Comparison of ENCODE assay signal across 20 cellular contexts in the genomic region with DNA sequence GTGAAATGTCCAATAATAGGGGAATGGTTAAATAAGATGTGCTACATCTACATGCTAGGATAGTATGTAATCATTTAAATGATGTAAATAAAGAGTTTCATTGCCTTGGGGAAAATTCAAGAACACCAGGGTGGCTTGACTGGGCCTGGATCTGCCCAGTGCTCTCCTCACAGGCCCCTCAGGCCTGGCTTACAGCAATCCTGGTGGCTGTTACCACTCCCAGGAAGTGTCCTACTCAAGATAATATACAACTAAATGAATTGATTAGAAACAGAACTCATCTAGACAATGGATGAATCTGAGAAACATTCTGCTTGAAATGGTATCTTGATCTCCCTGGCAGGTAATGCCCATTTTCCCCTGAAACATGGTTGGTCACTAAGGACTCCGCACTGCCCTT. TPM values are rescaled to one million over a fixed set of nuclear protein-coding genes. Genes with fewer than 3 reads are reported as not detected.
DNase-seq lines count a peak whose midpoint lies in the region; ATAC-seq and TF ChIP-seq lines count a peak whose summit lies in the region.
"Had no signal": no experiment of that assay in that cellular context is flagged by ENCODE, and none has a peak within 500 bp of the region (broad histone marks: within the 10 kb centered on the region; RNA-seq: fewer than 3 reads in every experiment).

No MANE protein-coding gene starts in this region.

- H3K4me3 Mint-ChIP-seq in T-helper 17 cell (no peak overlapping the region), nephron (no peak overlapping the region)
- H3K4me3 Mint-ChIP-seq: CD14-positive monocyte; CD4-positive, alpha-beta memory T cell had no signal

- peak overlapping the region; percentile 47 for H3K27ac Mint-ChIP-seq in T-helper 17 cell
- peak overlapping the region in 2 of 3 experiments; percentile 66 to 80 for H3K27ac Mint-ChIP-seq in nephron
- H3K27ac Mint-ChIP-seq: CD14-positive monocyte; CD4-positive, alpha-beta memory T cell had no signal

- H3K36me3 Mint-ChIP-seq in T-helper 17 cell (ENCODE audit: low read depth) (peaks cover 11% of the 10 kb centered on the region), nephron (ENCODE audit: low read depth) (no peaks in the 10 kb centered on the region)
- H3K36me3 Mint-ChIP-seq: CD14-positive monocyte; CD4-positive, alpha-beta memory T cell had no signal

- DNase-seq in SK-N-SH: no peak
- no peak for DNase-seq in T-helper 17 cell
- DNase-seq in midbrain (lab: John Stamatoyannopoulos, UW): no peak
- DNase-seq in Peyer's patch: no peak
- DNase-seq: AML-193; CD4-positive, alpha-beta memory T cell; DMS153; DMS79; GDM1; GM23248 had no signal

- ATAC-seq in SK-N-SH treated with all-trans-retinoic acid at 6 μM for 48 hours (no peak), T-helper 17 cell (no peak), GM21360 (IDR thresholded peaks at IDR 0.05; ENCODE audit: unreplicated experiment) (no peak)
- ATAC-seq: A549 had no signal

- H3K27me3 ChIP-seq in SK-N-SH (ENCODE audit: insufficient read depth) (no peaks in the 10 kb centered on the region), Peyer's patch (no peaks in the 10 kb centered on the region)
- H3K27me3 ChIP-seq: BLaER1 had no signal

- POLR2A ChIA-PET in SK-N-SH (lab: Yijun Ruan, JAX): interaction anchor here (1.2 to 1.7 kb wide), 3 partner anchors 29 to 54 kb away, joined by 4 read pairs; a partner anchor contains a TSS

- H3K79me2 ChIP-seq in SK-N-SH (ENCODE audit: insufficient read depth): no peaks in the 10 kb centered on the region

- H3K4me1 Mint-ChIP-seq in T-helper 17 cell (no peaks in the 10 kb centered on the region), nephron (peaks cover 64% of the 10 kb centered on the region)
- H3K4me1 Mint-ChIP-seq: CD4-positive, alpha-beta memory T cell had no signal

- no peak overlapping the region for H3K4me3 ChIP-seq in SK-N-SH (ENCODE audit: low read depth in 2 of 2, low read length in 1 of 2)
- H3K4me3 ChIP-seq in Peyer's patch: no peak overlapping the region
- H3K4me3 ChIP-seq: A549, BLaER1, GM23248, HAP-1 had no signal

- no peaks in the 10 kb centered on the region for H4K20me1 ChIP-seq in SK-N-SH (ENCODE audit: insufficient read depth)
- H4K20me1 ChIP-seq: BLaER1 had no signal

- 100% methylated on average over 1 of the region's 1 CpG for whole genome bisulfite sequencing in SK-N-SH (ENCODE audit: low lambda C conversion rate)

- no peak for TF ChIP-seq POLR2A in Peyer's patch (IDR thresholded peaks at IDR 0.05)

- TF ChIP-seq RAD21 in SK-N-SH (IDR thresholded peaks at IDR 0.05; ENCODE audit: low read length): no peak

- no peak for TF ChIP-seq CTCF in SK-N-SH (IDR thresholded peaks at IDR 0.05)
- no peak for TF ChIP-seq CTCF in nephron (IDR thresholded peaks at IDR 0.05; ENCODE audit: unreplicated experiment in 3 of 3)
- TF ChIP-seq CTCF in Peyer's patch (IDR thresholded peaks at IDR 0.05): no peak

- CTCF ChIA-PET in SK-N-SH (lab: Yijun Ruan, JAX): interaction anchor here (4.4 kb wide), 1 partner anchor 11 kb away, joined by 23 read pairs; no protein-coding TSS in a partner anchor

- H3K9me3 ChIP-seq in SK-N-SH (no peaks in the 10 kb centered on the region), T-helper 17 cell (ENCODE audit: control insufficient read depth, low read length, poor library complexity, severe bottlenecking) (no peaks in the 10 kb centered on the region), Peyer's patch (no peaks in the 10 kb centered on the region)
- H3K9me3 ChIP-seq: A549, BLaER1, HAP-1 had no signal

- peak overlapping the region in 1 of 2 experiments; percentile 98; a peak in 2 of 4 replicates for H3K27ac ChIP-seq in SK-N-SH (ENCODE audit: low read depth in 2 of 2, low read length in 1 of 2)
- no peak overlapping the region for H3K27ac ChIP-seq in Peyer's patch
- H3K27ac ChIP-seq: 22Rv1, A549, BLaER1, GM23248, HL-60 had no signal

- no peaks in the 10 kb centered on the region for H3K9me2 ChIP-seq in SK-N-SH

- H3K27me3 Mint-ChIP-seq in T-helper 17 cell: peaks cover 63% of the 10 kb centered on the region
- peaks cover 5% of the 10 kb centered on the region for H3K27me3 Mint-ChIP-seq in nephron (ENCODE audit: low read depth)

- H3F3A ChIP-seq in SK-N-SH (replicated peaks; ENCODE audit: insufficient read depth): peaks cover 2% of the 10 kb centered on the region

- no peak overlapping the region for H2AFZ ChIP-seq in SK-N-SH (ENCODE audit: low read depth)
- H2AFZ ChIP-seq: GM23248 had no signal

- no peak overlapping the region for H3K9ac ChIP-seq in SK-N-SH
- H3K9ac ChIP-seq: BLaER1, GM23248 had no signal

- H3K36me3 ChIP-seq in SK-N-SH (replicated peaks in 1 of 2; ENCODE audit: control insufficient read depth in 1 of 2, insufficient read depth in 2 of 2, low read length in 1 of 2) (no peaks in the 10 kb centered on the region), Peyer's patch (no peaks in the 10 kb centered on the region)
- H3K36me3 ChIP-seq: BLaER1, HAP-1 had no signal

- H3K9me3 Mint-ChIP-seq in nephron: no peaks in the 10 kb centered on the region
- H3K9me3 Mint-ChIP-seq: CD14-positive monocyte; CD4-positive, alpha-beta memory T cell had no signal

- H3K4me1 ChIP-seq in SK-N-SH (ENCODE audit: control insufficient read depth in 1 of 2, insufficient read depth in 2 of 2, low read depth in 1 of 2, low read length in 1 of 2): peaks cover 25 to 66% of the 10 kb centered on the region in 2 experiments
- peaks cover 0 to 25% (median 0%) of the 10 kb centered on the region in 4 donors for H3K4me1 ChIP-seq in Peyer's patch
- H3K4me1 ChIP-seq: A549 had no signal

- TF ChIP-seq EP300 in SK-N-SH (IDR thresholded peaks at IDR 0.05; ENCODE audit: borderline replicate concordance in 1 of 2, low read depth in 1 of 2, low read length in 1 of 2): peak in 1 of 2 experiments; percentile 72; a peak in 1 of 4 replicates

- no peak overlapping the region for H3K4me2 ChIP-seq in SK-N-SH
- H3K4me2 ChIP-seq: A549, BLaER1 had no signal

TF ChIP-seq in SK-N-SH, 30 proteins besides CTCF, POLR2A, EP300 and RAD21 (continues in another document):
- TF ChIP-seq, protein P1, sequence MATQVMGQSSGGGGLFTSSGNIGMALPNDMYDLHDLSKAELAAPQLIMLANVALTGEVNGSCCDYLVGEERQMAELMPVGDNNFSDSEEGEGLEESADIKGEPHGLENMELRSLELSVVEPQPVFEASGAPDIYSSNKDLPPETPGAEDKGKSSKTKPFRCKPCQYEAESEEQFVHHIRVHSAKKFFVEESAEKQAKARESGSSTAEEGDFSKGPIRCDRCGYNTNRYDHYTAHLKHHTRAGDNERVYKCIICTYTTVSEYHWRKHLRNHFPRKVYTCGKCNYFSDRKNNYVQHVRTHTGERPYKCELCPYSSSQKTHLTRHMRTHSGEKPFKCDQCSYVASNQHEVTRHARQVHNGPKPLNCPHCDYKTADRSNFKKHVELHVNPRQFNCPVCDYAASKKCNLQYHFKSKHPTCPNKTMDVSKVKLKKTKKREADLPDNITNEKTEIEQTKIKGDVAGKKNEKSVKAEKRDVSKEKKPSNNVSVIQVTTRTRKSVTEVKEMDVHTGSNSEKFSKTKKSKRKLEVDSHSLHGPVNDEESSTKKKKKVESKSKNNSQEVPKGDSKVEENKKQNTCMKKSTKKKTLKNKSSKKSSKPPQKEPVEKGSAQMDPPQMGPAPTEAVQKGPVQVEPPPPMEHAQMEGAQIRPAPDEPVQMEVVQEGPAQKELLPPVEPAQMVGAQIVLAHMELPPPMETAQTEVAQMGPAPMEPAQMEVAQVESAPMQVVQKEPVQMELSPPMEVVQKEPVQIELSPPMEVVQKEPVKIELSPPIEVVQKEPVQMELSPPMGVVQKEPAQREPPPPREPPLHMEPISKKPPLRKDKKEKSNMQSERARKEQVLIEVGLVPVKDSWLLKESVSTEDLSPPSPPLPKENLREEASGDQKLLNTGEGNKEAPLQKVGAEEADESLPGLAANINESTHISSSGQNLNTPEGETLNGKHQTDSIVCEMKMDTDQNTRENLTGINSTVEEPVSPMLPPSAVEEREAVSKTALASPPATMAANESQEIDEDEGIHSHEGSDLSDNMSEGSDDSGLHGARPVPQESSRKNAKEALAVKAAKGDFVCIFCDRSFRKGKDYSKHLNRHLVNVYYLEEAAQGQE (IDR thresholded peaks at IDR 0.05; ENCODE audit: low read depth, low read length): no peak
- TF ChIP-seq FOXJ3 (CRISPR knock-in tag; IDR thresholded peaks at IDR 0.05): 0 out of 2 replicates have a peak, but pooled peaks have one; percentile 21
- no peak for TF ChIP-seq RFX5 (IDR thresholded peaks at IDR 0.05; ENCODE audit: low read length)
- TF ChIP-seq YY1 (IDR thresholded peaks at IDR 0.05; ENCODE audit: low read depth): no peak

TF ChIP-seq in SK-N-SH treated with all-trans-retinoic acid at 6 μM for 48 hours, 23 proteins besides CTCF, POLR2A, EP300 and RAD21:
- TF ChIP-seq TOX (CRISPR knock-in tag; IDR thresholded peaks at IDR 0.05; ENCODE audit: borderline replicate concordance) (no peak), ZNF565 (CRISPR knock-in tag; conservative IDR thresholded peaks at IDR 0.05; ENCODE audit: low read depth) (no peak), ZC3H10 (CRISPR knock-in tag; IDR thresholded peaks at IDR 0.05) (no peak)
- TF ChIP-seq, protein P2, sequence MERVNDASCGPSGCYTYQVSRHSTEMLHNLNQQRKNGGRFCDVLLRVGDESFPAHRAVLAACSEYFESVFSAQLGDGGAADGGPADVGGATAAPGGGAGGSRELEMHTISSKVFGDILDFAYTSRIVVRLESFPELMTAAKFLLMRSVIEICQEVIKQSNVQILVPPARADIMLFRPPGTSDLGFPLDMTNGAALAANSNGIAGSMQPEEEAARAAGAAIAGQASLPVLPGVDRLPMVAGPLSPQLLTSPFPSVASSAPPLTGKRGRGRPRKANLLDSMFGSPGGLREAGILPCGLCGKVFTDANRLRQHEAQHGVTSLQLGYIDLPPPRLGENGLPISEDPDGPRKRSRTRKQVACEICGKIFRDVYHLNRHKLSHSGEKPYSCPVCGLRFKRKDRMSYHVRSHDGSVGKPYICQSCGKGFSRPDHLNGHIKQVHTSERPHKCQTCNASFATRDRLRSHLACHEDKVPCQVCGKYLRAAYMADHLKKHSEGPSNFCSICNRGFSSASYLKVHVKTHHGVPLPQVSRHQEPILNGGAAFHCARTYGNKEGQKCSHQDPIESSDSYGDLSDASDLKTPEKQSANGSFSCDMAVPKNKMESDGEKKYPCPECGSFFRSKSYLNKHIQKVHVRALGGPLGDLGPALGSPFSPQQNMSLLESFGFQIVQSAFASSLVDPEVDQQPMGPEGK (CRISPR knock-in tag; IDR thresholded peaks at IDR 0.05; ENCODE audit: borderline replicate concordance): no peak
TF ChIP-seq in SK-N-SH treated with all-trans-retinoic acid at 6 μM for 48 hours: peak in this region for 0.

RNA-seq across cellular contexts. Expression of a gene that starts 30.8 kb away (rescaled TPM):
- 11.1 and 13.1 TPM in 2 replicates for polyA plus RNA-seq in SK-N-SH (2012; rRNA removed)
- 7.3 and 9.7 TPM in 2 replicates for polyA plus RNA-seq in SK-N-SH (2012; cell fraction: cytosol; rRNA removed)
- 35.8 and 41.5 TPM in 2 replicates for polyA plus RNA-seq in SK-N-SH (2012; cell fraction: nucleus; rRNA removed)
- total RNA-seq in T-helper 17 cell (under 1 TPM; 0.12 to 0.18 TPM), Peyer's patch (1 to 10 TPM in 1 of 4 donors, under 1 TPM in 3; 0.35 to 5.0 (median 0.75) TPM)
- total RNA-seq: CD4-positive, alpha-beta memory T cell; H4 had no signal
- polyA plus RNA-seq: CD14-positive monocyte; CD4-positive, alpha-beta memory T cell had no signal
